11 cellular contexts compared by ENCODE assay signal in genomic region chr6:136548582-136549330, GRCh38. TPM values are rescaled to one million over a fixed set of nuclear protein-coding genes. Genes with fewer than 3 reads are reported as not detected.
DNase-seq lines count a peak whose midpoint lies in the region; ATAC-seq and TF ChIP-seq lines count a peak whose summit lies in the region.
"Had no signal": no experiment of that assay in that cellular context is flagged by ENCODE, and none has a peak within 500 bp of the region (broad histone marks: within the 10 kb centered on the region; RNA-seq: fewer than 3 reads in every experiment).

No MANE protein-coding gene starts in this region.

- peaks cover 4% of the 10 kb centered on the region for H3K4me1 Mint-ChIP-seq in activated naive CD4-positive, alpha-beta T cell treated with anti-CD3 and anti-CD28 coated beads for 36 hours (ENCODE audit: low read depth)
- no peaks in the 10 kb centered on the region for H3K4me1 Mint-ChIP-seq in central memory CD8-positive, alpha-beta T cell

- no peak for TF ChIP-seq POLR2A in testis (IDR thresholded peaks at IDR 0.05)

- 61% methylated on average over 13 of the region's 14 CpGs for WGBS in mesenchymal stem cell
- 40 to 43% methylated on average over 14 of the region's 14 CpGs for WGBS in testis, 2 donors

- CTCF ChIA-PET in activated naive CD4-positive, alpha-beta T cell treated with anti-CD3 and anti-CD28 coated beads for 36 hours (lab: Charles Lee), result interaction anchor here (1.1 to 1.7 kb wide), 4 partner anchors 17 to 125 kb away, joined by 3 to 7 read pairs (median 3); no protein-coding TSS in a partner anchor

- H4K91ac ChIP-seq in mesenchymal stem cell (ENCODE audit: low read length), result no peak overlapping the region

- no peak overlapping the region for H2BK5ac ChIP-seq in mesenchymal stem cell (ENCODE audit: low read depth, low read length, poor library complexity, severe bottlenecking)

- H2BK12ac ChIP-seq in mesenchymal stem cell (ENCODE audit: low read length in 2 of 2), result no peak overlapping the region

- H3K23ac ChIP-seq in mesenchymal stem cell (ENCODE audit: low read length in 2 of 2), result no peak overlapping the region

- no peak for DNase-seq in activated naive CD4-positive, alpha-beta T cell treated with anti-CD3 and anti-CD28 coated beads for 36 hours
- no peak for DNase-seq in activated naive CD4-positive, alpha-beta T cell treated with Interleukin-2 at 50 U/mL for 16 hours
- no peak for DNase-seq in central memory CD8-positive, alpha-beta T cell (ENCODE audit: low spot score in 2 of 2)
- DNase-seq in mesenchymal stem cell, result no peak
- no peak for DNase-seq in testis
- DNase-seq in coronary artery (ENCODE audit: low spot score), result no peak
- DNase-seq in amniotic stem cell (lab: John Stamatoyannopoulos, UW), result no peak
- no peak for DNase-seq in DMS 273 treated with DMSO at 0.1 percent for 48 hours (lab: John Stamatoyannopoulos, UW)
- DNase-seq: NCI-H1694 treated with DMSO at 0.1 percent for 48 hours had no signal

- intact Hi-C loops in activated naive CD4-positive, alpha-beta T cell treated with anti-CD3 and anti-CD28 coated beads for 36 hours (cut with micrococcal nuclease), result loop anchor here (1.0 to 10.0 kb wide), 3 partner anchors 22 to 1044 kb away; no protein-coding TSS in a partner anchor
- intact Hi-C loops in testis (cut with DNase I; ENCODE audit: low total_unique reads), result no loop called here

- H3K36me3 ChIP-seq in mesenchymal stem cell (ENCODE audit: control insufficient read depth in 1 of 2, insufficient read depth in 2 of 2, low read depth in 1 of 2, low read length in 2 of 2) (peaks cover 0 to 3% of the 10 kb centered on the region in 2 experiments), testis (ENCODE audit: low read depth, missing control alignments) (no peaks in the 10 kb centered on the region)

- H2AFZ ChIP-seq in mesenchymal stem cell (ENCODE audit: low read depth, low read length), result no peak overlapping the region

- no peak overlapping the region for H2BK15ac ChIP-seq in mesenchymal stem cell (ENCODE audit: low read depth, poor library complexity, severe bottlenecking)

- H3K36me3 Mint-ChIP-seq in activated naive CD4-positive, alpha-beta T cell treated with anti-CD3 and anti-CD28 coated beads for 36 hours (ENCODE audit: low read depth), result no peaks in the 10 kb centered on the region
- H3K36me3 Mint-ChIP-seq in central memory CD8-positive, alpha-beta T cell (ENCODE audit: insufficient read depth), result peaks cover 4% of the 10 kb centered on the region
- H3K36me3 Mint-ChIP-seq: activated naive CD4-positive, alpha-beta T cell treated with anti-CD3 and anti-CD28 coated beads, Interleukin-2, amount 50 U/mL, for 72 hours had no signal

- no peaks in the 10 kb centered on the region for H3K9me3 Mint-ChIP-seq in activated naive CD4-positive, alpha-beta T cell treated with anti-CD3 and anti-CD28 coated beads for 36 hours
- H3K9me3 Mint-ChIP-seq in central memory CD8-positive, alpha-beta T cell, result no peaks in the 10 kb centered on the region
- H3K9me3 Mint-ChIP-seq: activated naive CD4-positive, alpha-beta T cell treated with anti-CD3 and anti-CD28 coated beads, Interleukin-2, amount 50 U/mL, for 72 hours had no signal

- H3K27ac ChIP-seq in mesenchymal stem cell (ENCODE audit: low read length, poor library complexity, severe bottlenecking), result no peak overlapping the region
- peak overlapping the region; percentile 79 to 81 for H3K27ac ChIP-seq in testis
- H3K27ac ChIP-seq in coronary artery, result no peak overlapping the region
- H3K27ac ChIP-seq: SK-N-MC had no signal

- H3K4me3 Mint-ChIP-seq in activated naive CD4-positive, alpha-beta T cell treated with anti-CD3 and anti-CD28 coated beads for 36 hours, result peak overlapping the region; percentile 54
- H3K4me3 Mint-ChIP-seq in central memory CD8-positive, alpha-beta T cell, result peak overlapping the region; percentile 54

- no peak overlapping the region for H3K27ac Mint-ChIP-seq in activated naive CD4-positive, alpha-beta T cell treated with anti-CD3 and anti-CD28 coated beads for 36 hours
- H3K27ac Mint-ChIP-seq in central memory CD8-positive, alpha-beta T cell (ENCODE audit: low read depth), result no peak overlapping the region
- H3K27ac Mint-ChIP-seq: activated naive CD4-positive, alpha-beta T cell treated with anti-CD3 and anti-CD28 coated beads, Interleukin-2, amount 50 U/mL, for 72 hours had no signal

- H3K9me3 ChIP-seq in mesenchymal stem cell (ENCODE audit: control insufficient read depth, low read length) (no peaks in the 10 kb centered on the region), testis (no peaks in the 10 kb centered on the region)

- H3K18ac ChIP-seq in mesenchymal stem cell (ENCODE audit: low read depth in 1 of 2, low read length in 2 of 2), result no peak overlapping the region

- H2AK5ac ChIP-seq in mesenchymal stem cell (ENCODE audit: low read length, severe bottlenecking), result no peak overlapping the region

- no peak overlapping the region for H2BK120ac ChIP-seq in mesenchymal stem cell (ENCODE audit: low read depth, low read length)

- H3K79me1 ChIP-seq in mesenchymal stem cell (replicated peaks; ENCODE audit: low read length, poor library complexity, severe bottlenecking), result no peaks in the 10 kb centered on the region

- peaks cover 21% of the 10 kb centered on the region for H3K4me1 ChIP-seq in mesenchymal stem cell (ENCODE audit: control insufficient read depth, insufficient read depth, low read depth, low read length)
- H3K4me1 ChIP-seq in testis, result peaks cover 13% of the 10 kb centered on the region

- ATAC-seq in central memory CD8-positive, alpha-beta T cell (replicated peaks; ENCODE audit: extremely low read depth, poor library complexity, severe bottlenecking), result no peak
- ATAC-seq: activated naive CD4-positive, alpha-beta T cell treated with anti-CD3 and anti-CD28 coated beads, Interleukin-2, amount 50 U/mL, for 72 hours had no signal

- H4K8ac ChIP-seq in mesenchymal stem cell (ENCODE audit: low read length), result no peak overlapping the region

- H3K9ac ChIP-seq in mesenchymal stem cell (ENCODE audit: low read length), result peak overlapping the region; percentile 67

- no peak overlapping the region for H3K4me3 ChIP-seq in mesenchymal stem cell (ENCODE audit: insufficient read depth in 1 of 2, low read depth in 1 of 2, low read length in 2 of 2)
- H3K4me3 ChIP-seq in testis, result peak overlapping the region; percentile 86 to 90
- H3K4me3 ChIP-seq in coronary artery, result no peak overlapping the region

- H3K4me2 ChIP-seq in mesenchymal stem cell (ENCODE audit: low read length, poor library complexity, severe bottlenecking), result no peak overlapping the region

- no peak overlapping the region for H3K4ac ChIP-seq in mesenchymal stem cell (ENCODE audit: low read depth in 1 of 2, low read length in 2 of 2)

- TF ChIP-seq CTCF in testis (IDR thresholded peaks at IDR 0.05) (no peak), coronary artery (IDR thresholded peaks at IDR 0.05) (no peak)

- H3K27me3 Mint-ChIP-seq in activated naive CD4-positive, alpha-beta T cell treated with anti-CD3 and anti-CD28 coated beads for 36 hours (ENCODE audit: low read depth), result peaks cover 53% of the 10 kb centered on the region
- peaks cover 57% of the 10 kb centered on the region for H3K27me3 Mint-ChIP-seq in central memory CD8-positive, alpha-beta T cell

- no peak overlapping the region for H3K14ac ChIP-seq in mesenchymal stem cell (ENCODE audit: low read length in 2 of 2)

- H3K27me3 ChIP-seq in mesenchymal stem cell (ENCODE audit: control insufficient read depth in 1 of 2, insufficient read depth in 1 of 2, low read length in 2 of 2), result peaks cover 16 to 50% of the 10 kb centered on the region in 2 experiments
- H3K27me3 ChIP-seq in testis, result no peaks in the 10 kb centered on the region

RNA-seq across cellular contexts. Expression of gene MAP7, which starts 1.5 kb away (rescaled TPM):
- total RNA-seq in activated naive CD4-positive, alpha-beta T cell treated with anti-CD3 and anti-CD28 coated beads for 36 hours, result 1 to 10 TPM; 1.1 to 1.3 TPM
- 0.61 TPM for polyA plus RNA-seq in mesenchymal stem cell (2013, experiment 1 of 2)
- 0.55 TPM for polyA plus RNA-seq in mesenchymal stem cell (2013, experiment 2 of 2)
- total RNA-seq in testis, result 10 to 100 TPM; 38.5 to 48.7 TPM
- 61.4 TPM for polyA plus RNA-seq in testis (ENCODE audit: insufficient read depth, low read depth, low replicate concordance)

Comparison
In these comparisons a context has a peak if more than half of its experiments do, and no peak if none do; other contexts are left out.
1. H3K27ac ChIP-seq: peak in testis (2 of 2); none in mesenchymal stem cell (single experiment) and coronary artery (0 of 2).
2. H3K4me3 ChIP-seq: peak in testis (2 of 2); none in mesenchymal stem cell (0 of 2) and coronary artery (single experiment).
3. RNA of gene MAP7, which starts 1.5 kb away (total RNA-seq): 38.5 to 48.7 TPM in testis; 1.1 to 1.3 TPM in activated naive CD4-positive, alpha-beta T cell treated with anti-CD3 and anti-CD28 coated beads for 36 hours; every median in the first group is over 10 times any median in the second.